1 cellular context compared by ENCODE assay signal in genomic region chr3:127679534-127680145, GRCh38.
TF ChIP-seq lines count a peak whose summit lies in the region.

No MANE protein-coding gene starts in this region.

TF ChIP-seq in IMR-90, 13 proteins besides CTCF, POLR2A, EP300 and RAD21:
- no peak for TF ChIP-seq BHLHE40 (IDR thresholded peaks at IDR 0.05; ENCODE audit: low read depth, low read length)
- TF ChIP-seq MXI1 (IDR thresholded peaks at IDR 0.05; ENCODE audit: borderline replicate concordance, low read depth, low read length), result no peak
- no peak for TF ChIP-seq FOS (IDR thresholded peaks at IDR 0.05; ENCODE audit: low read depth, low read length)
- no peak for TF ChIP-seq MAZ (IDR thresholded peaks at IDR 0.05; ENCODE audit: borderline replicate concordance, low read depth, low read length)
- no peak for TF ChIP-seq RFX5 (IDR thresholded peaks at IDR 0.05; ENCODE audit: low read depth, low read length)
- TF ChIP-seq SMC3 (IDR thresholded peaks at IDR 0.05; ENCODE audit: low read depth, low read length), result no peak
- no peak for TF ChIP-seq NFE2L2 (IDR thresholded peaks at IDR 0.05; ENCODE audit: low read depth, low read length)
TF ChIP-seq in IMR-90: peak in this region for 0.
